Comparison of ENCODE assay signal across 1 cellular context in the genomic region with DNA sequence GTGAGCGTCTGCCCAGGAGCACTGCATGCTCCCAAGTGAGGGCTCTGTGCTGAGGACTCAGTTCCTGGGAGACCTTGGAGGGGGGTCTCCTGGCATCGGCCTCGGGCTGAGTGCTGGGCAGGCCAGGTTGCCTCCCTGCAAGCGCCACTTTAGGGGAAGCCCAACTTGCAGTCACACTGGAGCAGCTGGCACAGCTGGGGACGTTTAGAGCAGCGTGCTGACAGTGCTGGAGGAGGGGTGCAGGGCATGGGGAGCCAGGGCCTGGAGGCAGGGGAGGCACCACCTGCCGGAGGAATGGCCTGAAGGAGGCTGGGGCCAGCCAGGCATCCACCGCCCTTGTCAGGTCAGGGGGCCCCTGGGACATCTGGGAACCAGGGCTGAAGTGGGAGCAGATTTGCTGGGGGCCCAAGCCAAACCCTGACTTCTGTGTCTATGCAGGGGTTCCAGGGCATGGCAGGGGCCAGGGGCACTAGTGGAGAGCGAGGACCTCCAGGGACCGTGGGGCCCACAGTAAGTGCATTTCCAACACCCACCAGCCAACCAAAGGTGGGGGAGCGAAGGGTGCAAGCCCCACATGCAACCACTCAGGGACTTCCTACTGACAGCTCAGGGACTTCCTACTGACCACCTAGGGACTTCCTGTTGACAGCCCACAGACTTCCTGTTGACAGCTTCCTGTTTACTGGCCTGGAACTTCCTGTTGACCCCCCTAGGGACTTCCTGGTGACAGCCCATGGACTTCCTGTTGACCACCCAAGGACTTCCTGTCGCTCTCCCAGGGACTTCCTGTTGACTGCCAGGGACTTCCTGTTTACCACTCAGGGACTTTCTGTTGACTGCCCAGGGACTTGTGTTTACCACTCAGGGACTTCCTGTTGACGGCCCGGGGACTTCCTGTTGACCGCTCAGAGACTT.
TF ChIP-seq lines count a peak whose summit lies in the region.

No MANE protein-coding gene starts in this region.

TF ChIP-seq in HCT116, 20 proteins besides CTCF, POLR2A, EP300 and RAD21:
- no peak for TF ChIP-seq SRF (IDR thresholded peaks at IDR 0.05; ENCODE audit: low read depth)
- TF ChIP-seq, protein P1, sequence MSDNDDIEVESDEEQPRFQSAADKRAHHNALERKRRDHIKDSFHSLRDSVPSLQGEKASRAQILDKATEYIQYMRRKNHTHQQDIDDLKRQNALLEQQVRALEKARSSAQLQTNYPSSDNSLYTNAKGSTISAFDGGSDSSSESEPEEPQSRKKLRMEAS (IDR thresholded peaks at IDR 0.05): no peak
- no peak for TF ChIP-seq CBX3 (IDR thresholded peaks at IDR 0.05; ENCODE audit: low read depth)
- no peak for TF ChIP-seq ZFX (IDR thresholded peaks at IDR 0.05)
- no peak; the same call in 1 of the 2 replicates for TF ChIP-seq ELF1 (IDR thresholded peaks at IDR 0.05; ENCODE audit: borderline replicate concordance, low read depth)
- no peak for TF ChIP-seq TCF7L2 (IDR thresholded peaks at IDR 0.05; ENCODE audit: borderline replicate concordance, extremely low read depth, insufficient read depth, insufficient read length)
- TF ChIP-seq, protein P2, sequence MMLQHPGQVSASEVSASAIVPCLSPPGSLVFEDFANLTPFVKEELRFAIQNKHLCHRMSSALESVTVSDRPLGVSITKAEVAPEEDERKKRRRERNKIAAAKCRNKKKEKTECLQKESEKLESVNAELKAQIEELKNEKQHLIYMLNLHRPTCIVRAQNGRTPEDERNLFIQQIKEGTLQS (IDR thresholded peaks at IDR 0.05): no peak
- TF ChIP-seq, protein P3, sequence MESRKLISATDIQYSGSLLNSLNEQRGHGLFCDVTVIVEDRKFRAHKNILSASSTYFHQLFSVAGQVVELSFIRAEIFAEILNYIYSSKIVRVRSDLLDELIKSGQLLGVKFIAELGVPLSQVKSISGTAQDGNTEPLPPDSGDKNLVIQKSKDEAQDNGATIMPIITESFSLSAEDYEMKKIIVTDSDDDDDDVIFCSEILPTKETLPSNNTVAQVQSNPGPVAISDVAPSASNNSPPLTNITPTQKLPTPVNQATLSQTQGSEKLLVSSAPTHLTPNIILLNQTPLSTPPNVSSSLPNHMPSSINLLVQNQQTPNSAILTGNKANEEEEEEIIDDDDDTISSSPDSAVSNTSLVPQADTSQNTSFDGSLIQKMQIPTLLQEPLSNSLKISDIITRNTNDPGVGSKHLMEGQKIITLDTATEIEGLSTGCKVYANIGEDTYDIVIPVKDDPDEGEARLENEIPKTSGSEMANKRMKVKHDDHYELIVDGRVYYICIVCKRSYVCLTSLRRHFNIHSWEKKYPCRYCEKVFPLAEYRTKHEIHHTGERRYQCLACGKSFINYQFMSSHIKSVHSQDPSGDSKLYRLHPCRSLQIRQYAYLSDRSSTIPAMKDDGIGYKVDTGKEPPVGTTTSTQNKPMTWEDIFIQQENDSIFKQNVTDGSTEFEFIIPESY (IDR thresholded peaks at IDR 0.05; ENCODE audit: extremely low read depth, insufficient replicate concordance, low read length): no peak
- no peak for TF ChIP-seq EZH2 (IDR thresholded peaks at IDR 0.05)
- TF ChIP-seq ZNF274 (IDR thresholded peaks at IDR 0.05; ENCODE audit: low read depth, low read length): no peak
- TF ChIP-seq FOSL1 (IDR thresholded peaks at IDR 0.05; ENCODE audit: low read depth): no peak
- TF ChIP-seq SP1 (IDR thresholded peaks at IDR 0.05; ENCODE audit: low read depth): no peak
